Comparison of ENCODE assay signal across 8 cellular contexts in genomic region chr12:51393676-51394545, GRCh38. TPM values are rescaled to one million over a fixed set of nuclear protein-coding genes. Genes with fewer than 3 reads are reported as not detected.
A peak's percentile ranks its signal among the peaks of the same experiment; 100 is the strongest.
DNase-seq lines count a peak whose midpoint lies in the region; ATAC-seq and TF ChIP-seq lines count a peak whose summit lies in the region.

No MANE protein-coding gene starts in this region.

- POLR2A ChIA-PET in AG04450 (lab: Yijun Ruan, JAX): interaction anchor here (1.2 kb wide), 1 partner anchor 22 kb away, joined by 5 read pairs; no protein-coding TSS in a partner anchor

- peak overlapping the region; percentile 7; the same call in 1 of the 2 replicates for H3K4me3 ChIP-seq in AG04450 (ENCODE audit: low read depth, low read length)

- H3K36me3 Mint-ChIP-seq in activated T-cell treated with anti-CD3 and anti-CD28 coated beads, Interleukin-2, amount 50 U/mL, for 72 hours (ENCODE audit: insufficient read depth in 2 of 2): no peaks in the 10 kb centered on the region
- no peaks in the 10 kb centered on the region for H3K36me3 Mint-ChIP-seq in immature natural killer cell

- peak; percentile 59 for DNase-seq in AG04450 (ENCODE audit: low read depth, low spot score)
- DNase-seq in MV-4-11 (lab: John Stamatoyannopoulos, UW): peak; percentile 45
- peak; percentile 52 to 53 for DNase-seq in activated T-cell treated with anti-CD3 and anti-CD28 coated beads, Interleukin-2, amount 50 U/mL, for 72 hours
- DNase-seq in immature natural killer cell: peak; percentile 26 to 54 (median 46)
- DNase-seq in stimulated activated naive CD8-positive, alpha-beta T cell treated with anti-CD3 and anti-CD28 coated beads, Interleukin-15, amount 100 ng/mL, for 72 hours: peak; percentile 13 to 52
- no peak for DNase-seq in medulla oblongata (ENCODE audit: extremely low spot score)
- DNase-seq in cortex of kidney (lab: John Stamatoyannopoulos, UW): no peak

- no peak for TF ChIP-seq CTCF in AG04450 (IDR thresholded peaks at IDR 0.05; ENCODE audit: low read depth, low read length)

- H3K27ac ChIP-seq in AG04450 (ENCODE audit: low read depth, low read length): peak overlapping the region; percentile 84

- H3K9me3 Mint-ChIP-seq in activated T-cell treated with anti-CD3 and anti-CD28 coated beads, Interleukin-2, amount 50 U/mL, for 72 hours: no peaks in the 10 kb centered on the region
- no peaks in the 10 kb centered on the region for H3K9me3 Mint-ChIP-seq in immature natural killer cell
- H3K9me3 Mint-ChIP-seq in stimulated activated naive CD8-positive, alpha-beta T cell treated with anti-CD3 and anti-CD28 coated beads, Interleukin-15, amount 100 ng/mL, for 72 hours: no peaks in the 10 kb centered on the region

- H3K27me3 ChIP-seq in AG04450 (ENCODE audit: control insufficient read depth, insufficient read depth, low read length): no peaks in the 10 kb centered on the region

- H3K4me3 Mint-ChIP-seq in activated T-cell treated with anti-CD3 and anti-CD28 coated beads, Interleukin-2, amount 50 U/mL, for 72 hours: peak overlapping the region; percentile 70 to 71
- H3K4me3 Mint-ChIP-seq in immature natural killer cell: peak overlapping the region; percentile 79 to 94 (median 88)
- peak overlapping the region; percentile 76 to 79 for H3K4me3 Mint-ChIP-seq in stimulated activated naive CD8-positive, alpha-beta T cell treated with anti-CD3 and anti-CD28 coated beads, Interleukin-15, amount 100 ng/mL, for 72 hours

- peaks cover 70% of the 10 kb centered on the region for H3K4me1 Mint-ChIP-seq in activated T-cell treated with anti-CD3 and anti-CD28 coated beads, Interleukin-2, amount 50 U/mL, for 72 hours (ENCODE audit: low read depth)
- H3K4me1 Mint-ChIP-seq in immature natural killer cell: peaks cover 65 to 68% of the 10 kb centered on the region in 2 donors
- peaks cover 70% of the 10 kb centered on the region for H3K4me1 Mint-ChIP-seq in stimulated activated naive CD8-positive, alpha-beta T cell treated with anti-CD3 and anti-CD28 coated beads, Interleukin-15, amount 100 ng/mL, for 72 hours

- H3K27me3 Mint-ChIP-seq in activated T-cell treated with anti-CD3 and anti-CD28 coated beads, Interleukin-2, amount 50 U/mL, for 72 hours (ENCODE audit: low read depth): no peaks in the 10 kb centered on the region
- peaks cover 4 to 10% (median 8%) of the 10 kb centered on the region in 3 donors for H3K27me3 Mint-ChIP-seq in immature natural killer cell (ENCODE audit: low read depth in 3 of 3)
- H3K27me3 Mint-ChIP-seq in stimulated activated naive CD8-positive, alpha-beta T cell treated with anti-CD3 and anti-CD28 coated beads, Interleukin-15, amount 100 ng/mL, for 72 hours: no peaks in the 10 kb centered on the region

- CTCF ChIA-PET in AG04450 (lab: Charles Lee): interaction anchor here (1.2 kb wide), 1 partner anchor 26 kb away, joined by 3 read pairs; no protein-coding TSS in a partner anchor

- peak; percentile 36 to 54 for ATAC-seq in activated T-cell treated with anti-CD3 and anti-CD28 coated beads, Interleukin-2, amount 50 U/mL, for 72 hours (replicated peaks in 1 of 2)
- peak; percentile 70 for ATAC-seq in stimulated activated naive CD8-positive, alpha-beta T cell treated with anti-CD3 and anti-CD28 coated beads, Interleukin-15, amount 100 ng/mL, for 72 hours
- no peak for ATAC-seq in HG02763 (IDR thresholded peaks at IDR 0.05; ENCODE audit: unreplicated experiment)

- H3K27ac Mint-ChIP-seq in activated T-cell treated with anti-CD3 and anti-CD28 coated beads, Interleukin-2, amount 50 U/mL, for 72 hours: peak overlapping the region; percentile 17
- peak overlapping the region; percentile 86 to 98 (median 92) for H3K27ac Mint-ChIP-seq in immature natural killer cell
- peak overlapping the region in 1 of 2 donors; percentile 58 for H3K27ac Mint-ChIP-seq in stimulated activated naive CD8-positive, alpha-beta T cell treated with anti-CD3 and anti-CD28 coated beads, Interleukin-15, amount 100 ng/mL, for 72 hours

- H3K9me3 ChIP-seq in AG04450 (ENCODE audit: control insufficient read depth, insufficient read depth, low read length): no peaks in the 10 kb centered on the region

RNA-seq across cellular contexts. Expression of gene GALNT6, which starts 2.7 kb away (rescaled TPM):
- polyA plus RNA-seq in AG04450 (2011; rRNA removed) (31.1 and 32.1 TPM in 2 replicates), immature natural killer cell (10 to 100 TPM in 1 of 3 donors, 1 to 10 TPM in 1, under 1 TPM in 1; 0.91 to 19.0 (median 9.8) TPM)
- polyA minus RNA-seq in AG04450 (2011; rRNA and poly(A)+ RNA removed): 26.9 and 36.2 TPM in 2 replicates
- 10 to 100 TPM; 12.6 to 13.0 TPM for total RNA-seq in activated T-cell treated with anti-CD3 and anti-CD28 coated beads, Interleukin-2, amount 50 U/mL, for 72 hours

RNA-seq across cellular contexts. Expression of gene SLC4A8, which starts 30.7 kb away (rescaled TPM):
- polyA plus RNA-seq in AG04450 (2011; rRNA removed) (6.6 and 6.9 TPM in 2 replicates), immature natural killer cell (1 to 10 TPM in 2 of 3 donors, not detected in 1; 1.2 TPM)
- polyA minus RNA-seq in AG04450 (2011; rRNA and poly(A)+ RNA removed): 7.7 and 7.8 TPM in 2 replicates
- total RNA-seq in activated T-cell treated with anti-CD3 and anti-CD28 coated beads, Interleukin-2, amount 50 U/mL, for 72 hours: 1 to 10 TPM; 1.9 to 4.6 TPM

RNA-seq across cellular contexts. Expression of gene CELA1, which starts 47.4 kb away (rescaled TPM):
- polyA plus RNA-seq in AG04450 (2011; rRNA removed) (0.74 and 0.79 TPM in 2 replicates), immature natural killer cell (under 1 TPM in 2 of 3 donors, not detected in 1; 0.37 to 1.00 TPM)
- 0.23 TPM in 1 of 2 replicates, not detected in the other for polyA minus RNA-seq in AG04450 (2011; rRNA and poly(A)+ RNA removed)
- under 1 TPM in 1 of 2 donors, not detected in 1; 0.26 TPM for total RNA-seq in activated T-cell treated with anti-CD3 and anti-CD28 coated beads, Interleukin-2, amount 50 U/mL, for 72 hours

Comparison
In these comparisons a context has a peak if more than half of its experiments do, and no peak if none do; other contexts are left out.
1. DNase-seq: peak in AG04450 (single experiment), MV-4-11 (single experiment), activated T-cell treated with anti-CD3 and anti-CD28 coated beads, Interleukin-2, amount 50 U/mL, for 72 hours (2 of 2), immature natural killer cell (3 of 3) and stimulated activated naive CD8-positive, alpha-beta T cell treated with anti-CD3 and anti-CD28 coated beads, Interleukin-15, amount 100 ng/mL, for 72 hours (2 of 2); none in medulla oblongata (single experiment) and cortex of kidney (single experiment).
2. Peak in every context shown above with its lines, with median percentiles within 50 percentile points of each other: H3K4me3 Mint-ChIP-seq.